In genomic region chr18:31942999-31943894, GRCh38 we compare ENCODE assay signal across 8 cellular contexts. TPM values are rescaled to one million over a fixed set of nuclear protein-coding genes. Genes with fewer than 3 reads are reported as not detected.
DNase-seq lines count a peak whose midpoint lies in the region; ATAC-seq and TF ChIP-seq lines count a peak whose summit lies in the region.

TRAPPC8 (minus strand) TSS chr18:31943128; CDS start chr18:31942764, 364 bp downstream.

- intact Hi-C loops in activated CD4-positive, alpha-beta T cell treated with anti-CD3 and anti-CD28 coated beads, Interleukin-2, amount 10 ng/mL, durations not matched to agents 24 days and 14 days (cut with micrococcal nuclease), result loop anchor here (1.0 to 10.0 kb wide), 5 partner anchors 75 to 288 kb away; partner anchors contain the start of gene RNF125

- DNase-seq in GM19240 (ENCODE audit: insufficient read length, low spot score) (peak; percentile 80), NCI-H526 (lab: John Stamatoyannopoulos, UW) (peak; percentile 95 to 96), coronary artery (ENCODE audit: low spot score) (peak; percentile 99), left kidney (ENCODE audit: low read depth, low spot score) (peak; percentile 100)
- peak; percentile 96 for DNase-seq in activated CD4-positive, alpha-beta T cell treated with anti-CD3 and anti-CD28 coated beads, Interleukin-2, amount 10 ng/mL, durations not matched to agents 24 days and 14 days
- DNase-seq in stimulated activated CD4-positive, alpha-beta T cell treated with anti-CD3 and anti-CD28 coated beads, Interleukin-2, amount 100 ng/mL, for 24 hours, result peak; percentile 88 to 89

- H3K27ac ChIP-seq in BLaER1 treated with 17β-estradiol and CSF1 and Interleukin-3, amounts not matched to agents 10 nM and 100 nM, result peak within 1 kb of the TSS; percentile 93 to 99 (median 98)
- H3K27ac ChIP-seq in coronary artery, result peak within 1 kb of the TSS; percentile 92 to 93

- H3K4me3 ChIP-seq in BLaER1 treated with 17β-estradiol and CSF1 and Interleukin-3, amounts not matched to agents 10 nM and 100 nM, result peak within 1 kb of the TSS; percentile 71 to 97 (median 92)
- H3K4me3 ChIP-seq in coronary artery, result peak within 1 kb of the TSS; percentile 97

- peaks cover 29 to 44% (median 39%) of the 10 kb centered on the region in 11 experiments; a peak in 19 of 22 replicates for H4K20me1 ChIP-seq in BLaER1 treated with 17β-estradiol and CSF1 and Interleukin-3, amounts not matched to agents 10 nM and 100 nM

- H3K36me3 Mint-ChIP-seq in activated CD4-positive, alpha-beta T cell treated with anti-CD3 and anti-CD28 coated beads, Interleukin-2, amount 10 ng/mL, durations not matched to agents 24 days and 14 days (ENCODE audit: low read depth), result peaks cover 13% of the 10 kb centered on the region

- no peaks in the 10 kb centered on the region for H3K9me3 Mint-ChIP-seq in activated CD4-positive, alpha-beta T cell treated with anti-CD3 and anti-CD28 coated beads, Interleukin-2, amount 10 ng/mL, durations not matched to agents 24 days and 14 days

- peak within 1 kb of the TSS; percentile 99 for H3K27ac Mint-ChIP-seq in activated CD4-positive, alpha-beta T cell treated with anti-CD3 and anti-CD28 coated beads, Interleukin-2, amount 10 ng/mL, durations not matched to agents 24 days and 14 days

- H3K27me3 Mint-ChIP-seq in activated CD4-positive, alpha-beta T cell treated with anti-CD3 and anti-CD28 coated beads, Interleukin-2, amount 10 ng/mL, durations not matched to agents 24 days and 14 days, result no peaks in the 10 kb centered on the region

- peaks cover 0 to 12% (median 0%) of the 10 kb centered on the region in 11 experiments; a peak in 2 of 22 replicates for H3K9me3 ChIP-seq in BLaER1 treated with 17β-estradiol and CSF1 and Interleukin-3, amounts not matched to agents 10 nM and 100 nM (replicated peaks in 1 of 11)

- H3K36me3 ChIP-seq in BLaER1 treated with 17β-estradiol and CSF1 and Interleukin-3, amounts not matched to agents 10 nM and 100 nM, result peaks cover 0 to 27% (median 11%) of the 10 kb centered on the region in 11 experiments; a peak in 11 of 22 replicates

- H3K4me1 Mint-ChIP-seq in activated CD4-positive, alpha-beta T cell treated with anti-CD3 and anti-CD28 coated beads, Interleukin-2, amount 10 ng/mL, durations not matched to agents 24 days and 14 days, result peaks cover 35% of the 10 kb centered on the region

- ATAC-seq in HG03460 (IDR thresholded peaks at IDR 0.05; ENCODE audit: unreplicated experiment), result peak; percentile 86

- TF ChIP-seq CTCF in coronary artery (IDR thresholded peaks at IDR 0.05), result no peak

- H3K27me3 ChIP-seq in BLaER1 treated with 17β-estradiol and CSF1 and Interleukin-3, amounts not matched to agents 10 nM and 100 nM, result no peaks in the 10 kb centered on the region

- peak within 1 kb of the TSS; percentile 90 to 99 (median 94) for H3K4me2 ChIP-seq in BLaER1 treated with 17β-estradiol and CSF1 and Interleukin-3, amounts not matched to agents 10 nM and 100 nM

- peaks cover 39 to 52% (median 50%) of the 10 kb centered on the region in 10 experiments for H3K4me1 ChIP-seq in BLaER1 treated with 17β-estradiol and CSF1 and Interleukin-3, amounts not matched to agents 10 nM and 100 nM

- H3K9ac ChIP-seq in BLaER1 treated with 17β-estradiol and CSF1 and Interleukin-3, amounts not matched to agents 10 nM and 100 nM, result peak within 1 kb of the TSS; percentile 94 to 99 (median 98)

- H3K4me3 Mint-ChIP-seq in activated CD4-positive, alpha-beta T cell treated with anti-CD3 and anti-CD28 coated beads, Interleukin-2, amount 10 ng/mL, durations not matched to agents 24 days and 14 days, result peak within 1 kb of the TSS; percentile 99

RNA-seq across cellular contexts. Expression of gene TRAPPC8, which starts in this region (rescaled TPM):
- total RNA-seq in activated CD4-positive, alpha-beta T cell treated with anti-CD3 and anti-CD28 coated beads, Interleukin-2, amount 10 ng/mL, durations not matched to agents 24 days and 14 days, result 32.6 and 35.0 TPM in 2 replicates

Comparison
In these comparisons a context has a peak if more than half of its experiments do, and no peak if none do; other contexts are left out.
1. Peak in every context shown above with its lines: DNase-seq, ATAC-seq, H3K4me3 ChIP-seq and H3K27ac ChIP-seq.